ENCODE assay signal across 9 cellular contexts in the genomic region with DNA sequence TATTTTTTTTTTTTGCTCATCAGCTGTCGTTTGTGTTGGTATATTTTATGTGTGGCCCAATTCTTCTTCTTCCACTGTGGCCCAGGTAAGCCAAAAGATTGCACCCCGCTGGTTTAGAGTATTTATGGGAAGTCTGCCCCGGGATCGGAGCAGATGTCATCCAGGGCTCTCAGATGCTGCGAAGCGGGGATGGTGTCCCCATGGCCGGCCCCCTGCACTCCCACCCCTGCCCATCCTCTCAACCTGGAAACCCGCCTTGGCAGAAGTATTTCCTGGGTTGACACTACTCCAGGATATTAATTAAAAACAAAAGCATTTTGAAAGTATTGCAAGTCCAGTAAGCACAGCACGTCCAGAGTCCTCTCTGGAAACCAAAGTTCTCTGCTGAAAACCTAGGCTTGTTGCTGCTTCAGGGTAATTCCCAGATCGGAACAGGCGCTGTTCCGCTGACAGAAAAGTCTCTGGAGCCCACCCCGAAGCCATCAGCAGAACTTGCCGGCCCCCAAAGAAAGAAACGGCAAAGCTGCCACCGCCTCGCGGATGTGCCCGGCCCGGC. TPM values are rescaled to one million over a fixed set of nuclear protein-coding genes. Genes with fewer than 3 reads are reported as not detected.
DNase-seq lines count a peak whose midpoint lies in the region; ATAC-seq and TF ChIP-seq lines count a peak whose summit lies in the region.
"Had no signal": no experiment of that assay in that cellular context is flagged by ENCODE, and none has a peak within 500 bp of the region (broad histone marks: within the 10 kb centered on the region; RNA-seq: fewer than 3 reads in every experiment).

No MANE protein-coding gene starts in this region.

- no peak overlapping the region for H3K27ac ChIP-seq in subcutaneous abdominal adipose tissue (ENCODE audit: low read depth, low read length)

- H3K4me3 ChIP-seq in astrocyte of the spinal cord (ENCODE audit: low read depth, low read length) (peak overlapping the region; percentile 26), kidney epithelial cell (ENCODE audit: low read depth, low read length) (peak overlapping the region; percentile 38), subcutaneous abdominal adipose tissue (ENCODE audit: low read depth in 1 of 5, low read length in 5 of 5) (peak overlapping the region; percentile 32 to 67 (median 63))

- H3K9ac ChIP-seq in subcutaneous abdominal adipose tissue (ENCODE audit: low read length in 5 of 5), result peak overlapping the region in 3 of 5 donors; percentile 23 to 49 (median 27)

- ATAC-seq in HG03520 (IDR thresholded peaks at IDR 0.05; ENCODE audit: unreplicated experiment) (no peak), left lobe of liver (no peak)

- H3K27ac Mint-ChIP-seq in activated CD4-positive, alpha-beta T cell treated with anti-CD3 and anti-CD28 coated beads, Interleukin-2, amount 10 ng/mL, durations not matched to agents 24 days and 14 days, result no peak overlapping the region

- intact Hi-C loops in activated CD4-positive, alpha-beta T cell treated with anti-CD3 and anti-CD28 coated beads, Interleukin-2, amount 10 ng/mL, durations not matched to agents 24 days and 14 days (cut with micrococcal nuclease), result loop anchor here (5.0 kb wide), 1 partner anchor 47 kb away; no protein-coding TSS in a partner anchor

- H3K9me3 ChIP-seq in subcutaneous abdominal adipose tissue (ENCODE audit: control insufficient read depth in 5 of 5, low read length in 5 of 5), result no peaks in the 10 kb centered on the region
- H3K9me3 ChIP-seq: BE2C had no signal

- peaks cover 69% of the 10 kb centered on the region for H3K27me3 Mint-ChIP-seq in activated CD4-positive, alpha-beta T cell treated with anti-CD3 and anti-CD28 coated beads, Interleukin-2, amount 10 ng/mL, durations not matched to agents 24 days and 14 days

- no peaks in the 10 kb centered on the region for H3K36me3 ChIP-seq in kidney epithelial cell (ENCODE audit: control insufficient read depth, insufficient read depth, low read length)
- H3K36me3 ChIP-seq in subcutaneous abdominal adipose tissue (ENCODE audit: control insufficient read depth in 5 of 5, insufficient read depth in 5 of 5, low read length in 5 of 5), result no peaks in the 10 kb centered on the region
- H3K36me3 ChIP-seq: BE2C had no signal

- peak overlapping the region; percentile 47 for H3K4me3 Mint-ChIP-seq in activated CD4-positive, alpha-beta T cell treated with anti-CD3 and anti-CD28 coated beads, Interleukin-2, amount 10 ng/mL, durations not matched to agents 24 days and 14 days

- TF ChIP-seq CTCF in astrocyte of the spinal cord (IDR thresholded peaks at IDR 0.05; ENCODE audit: low read depth, low read length), result no peak
- TF ChIP-seq CTCF in kidney epithelial cell (IDR thresholded peaks at IDR 0.05; ENCODE audit: insufficient read depth, low read length, poor library complexity, severe bottlenecking), result no peak

- DNase-seq in activated CD4-positive, alpha-beta T cell treated with anti-CD3 and anti-CD28 coated beads, Interleukin-2, amount 10 ng/mL, durations not matched to agents 24 days and 14 days, result no peak
- no peak for DNase-seq in activated CD4-positive, alpha-beta T cell treated with anti-CD3 and anti-CD28 coated beads, Interleukin-2, amount 50 U/mL, for 1 hour
- no peak for DNase-seq in astrocyte of the spinal cord (ENCODE audit: low read depth, low spot score)
- no peak for DNase-seq in kidney epithelial cell (ENCODE audit: low read depth)
- no peak for DNase-seq in GOT3 (lab: John Stamatoyannopoulos, UW)
- DNase-seq in left lobe of liver (ENCODE audit: low spot score), result no peak
- DNase-seq: BE2C had no signal

- H3K4me1 Mint-ChIP-seq in activated CD4-positive, alpha-beta T cell treated with anti-CD3 and anti-CD28 coated beads, Interleukin-2, amount 10 ng/mL, durations not matched to agents 24 days and 14 days, result peaks cover 2% of the 10 kb centered on the region

- in situ Hi-C loops in astrocyte of the spinal cord (cut with HindIII; ENCODE audit: low sequenced_read_pairs), result no loop called here

- H3K9me3 Mint-ChIP-seq in activated CD4-positive, alpha-beta T cell treated with anti-CD3 and anti-CD28 coated beads, Interleukin-2, amount 10 ng/mL, durations not matched to agents 24 days and 14 days, result no peaks in the 10 kb centered on the region

- no peaks in the 10 kb centered on the region for H3K36me3 Mint-ChIP-seq in activated CD4-positive, alpha-beta T cell treated with anti-CD3 and anti-CD28 coated beads, Interleukin-2, amount 10 ng/mL, durations not matched to agents 24 days and 14 days (ENCODE audit: low read depth)

- H3K27me3 ChIP-seq in kidney epithelial cell (ENCODE audit: control insufficient read depth, insufficient read depth, low read length) (peaks cover 22% of the 10 kb centered on the region), subcutaneous abdominal adipose tissue (ENCODE audit: control insufficient read depth in 5 of 5, insufficient read depth in 4 of 5, low read length in 5 of 5) (peaks cover 0 to 4% (median 0%) of the 10 kb centered on the region in 5 donors)

- H3K4me1 ChIP-seq in subcutaneous abdominal adipose tissue (ENCODE audit: control insufficient read depth in 5 of 5, insufficient read depth in 5 of 5, low read length in 5 of 5), result peaks cover 2 to 27% (median 22%) of the 10 kb centered on the region in 5 donors
- H3K4me1 ChIP-seq: BE2C had no signal

RNA-seq across cellular contexts. Expression of gene SCUBE2, which starts 0.8 kb away (rescaled TPM):
- 0.19 TPM in 1 of 2 replicates, not detected in the other for total RNA-seq in activated CD4-positive, alpha-beta T cell treated with anti-CD3 and anti-CD28 coated beads, Interleukin-2, amount 10 ng/mL, durations not matched to agents 24 days and 14 days
- total RNA-seq in kidney epithelial cell (0.89 and 1.3 TPM in 2 replicates), left lobe of liver (0.65 TPM)
